8 cellular contexts compared by ENCODE assay signal in genomic region chr6:2999005-2999620, GRCh38. TPM values are rescaled to one million over a fixed set of nuclear protein-coding genes. Genes with fewer than 3 reads are reported as not detected.
DNase-seq lines count a peak whose midpoint lies in the region; ATAC-seq and TF ChIP-seq lines count a peak whose summit lies in the region.

No MANE protein-coding gene starts in this region.

- H3F3A ChIP-seq in DOHH2 (ENCODE audit: control insufficient read depth, insufficient read depth), result peaks cover 8% of the 10 kb centered on the region

- H3K4me1 ChIP-seq in DOHH2 (ENCODE audit: control insufficient read depth, low read length) (peaks cover 45% of the 10 kb centered on the region), right atrium auricular region (peaks cover 0 to 32% of the 10 kb centered on the region in 2 donors)

- intact Hi-C loops in sciatic nerve (cut with DNase I), result no loop called here

- H3K4me2 ChIP-seq in DOHH2 (ENCODE audit: low read length), result peak overlapping the region; percentile 97

- TF ChIP-seq CTCF in DOHH2 (IDR thresholded peaks at IDR 0.05; ENCODE audit: low read depth, low read length, poor library complexity, severe bottlenecking), result peak; percentile 8
- TF ChIP-seq CTCF in right atrium auricular region (IDR thresholded peaks at IDR 0.05), result peak in 1 of 2 donors; percentile 14

- no peaks in the 10 kb centered on the region for H4K20me1 ChIP-seq in DOHH2 (ENCODE audit: control insufficient read depth, insufficient read depth, low read depth, low read length)

- H3K27ac Mint-ChIP-seq in activated naive CD8-positive, alpha-beta T cell, result peak overlapping the region; percentile 84

- H3K9me3 ChIP-seq in DOHH2 (ENCODE audit: control insufficient read depth, insufficient read depth, low read length) (no peaks in the 10 kb centered on the region), right atrium auricular region (no peaks in the 10 kb centered on the region)

- no peaks in the 10 kb centered on the region for H3K9me3 Mint-ChIP-seq in activated naive CD8-positive, alpha-beta T cell (ENCODE audit: low read depth)

- H3K36me3 Mint-ChIP-seq in activated naive CD8-positive, alpha-beta T cell, result peaks cover 3% of the 10 kb centered on the region

- peaks cover 14% of the 10 kb centered on the region for H3K4me1 Mint-ChIP-seq in activated naive CD8-positive, alpha-beta T cell (ENCODE audit: low read depth)

- H3K4me3 ChIP-seq in DOHH2 (ENCODE audit: low read length) (peak overlapping the region; percentile 90), right atrium auricular region (peak overlapping the region; percentile 50 to 88)

- H3K27me3 Mint-ChIP-seq in activated naive CD8-positive, alpha-beta T cell, result no peaks in the 10 kb centered on the region

- ATAC-seq in GM21528 (IDR thresholded peaks at IDR 0.05; ENCODE audit: low FRiP score, unreplicated experiment), result peak; percentile 3
- peak; percentile 63 for ATAC-seq in sciatic nerve

- H3K27me3 ChIP-seq in DOHH2 (ENCODE audit: control insufficient read depth, low read length), result no peaks in the 10 kb centered on the region
- H3K27me3 ChIP-seq in right atrium auricular region, result no peaks in the 10 kb centered on the region

- H3K9me2 ChIP-seq in DOHH2 (replicated peaks; ENCODE audit: control insufficient read depth, low read length), result no peaks in the 10 kb centered on the region

- peak overlapping the region; percentile 93 for H3K4me3 Mint-ChIP-seq in activated naive CD8-positive, alpha-beta T cell

- H3K27ac ChIP-seq in DOHH2 (ENCODE audit: low read depth, low read length) (no peak overlapping the region), right atrium auricular region (peak overlapping the region; percentile 85 to 89)

- peaks cover 5% of the 10 kb centered on the region for H3K79me2 ChIP-seq in DOHH2 (ENCODE audit: control insufficient read depth, low read length)

- H3K36me3 ChIP-seq in DOHH2 (ENCODE audit: control insufficient read depth, low read length), result no peaks in the 10 kb centered on the region
- no peaks in the 10 kb centered on the region for H3K36me3 ChIP-seq in right atrium auricular region

- DNase-seq in LHCN-M2 (ENCODE audit: low read depth) (peak; percentile 68), right atrium auricular region (ENCODE audit: low spot score) (peak; percentile 97), sciatic nerve (ENCODE audit: low spot score) (peak; percentile 82), putamen (ENCODE audit: low spot score) (no peak), DMS 273 (lab: John Stamatoyannopoulos, UW; ENCODE audit: unreplicated experiment) (no peak)

RNA-seq across cellular contexts. Expression of gene NQO2, which starts 0.6 kb away (rescaled TPM):
- total RNA-seq in LHCN-M2 (2014; rRNA removed), result 28.8 and 30.1 TPM in 2 replicates
- 36.4 TPM for polyA plus RNA-seq in LHCN-M2 (2012)
- 10 to 100 TPM; 37.6 to 68.1 TPM for total RNA-seq in right atrium auricular region
- total RNA-seq in sciatic nerve, result 30.1 TPM

RNA-seq across cellular contexts. Expression of gene SERPINB6, which starts 27.7 kb away (rescaled TPM):
- total RNA-seq in LHCN-M2 (2014; rRNA removed) (150 and 160 TPM in 2 replicates), right atrium auricular region (100 to 1,000 TPM; 181 to 184 TPM), sciatic nerve (122 TPM)
- polyA plus RNA-seq in LHCN-M2 (2012), result 127 TPM

Comparison
In these comparisons a context has a peak if more than half of its experiments do, and no peak if none do; other contexts are left out.
1. DNase-seq: peak in LHCN-M2 (single experiment), right atrium auricular region (single experiment) and sciatic nerve (single experiment); none in putamen (single experiment) and DMS 273 (single experiment).